In genomic region chr1:234617986-234618725, GRCh38 we compare ENCODE assay signal across 1 cellular context.
TF ChIP-seq lines count a peak whose summit lies in the region.

No MANE protein-coding gene starts in this region.

TF ChIP-seq in HCT116, 20 proteins besides CTCF, POLR2A, EP300 and RAD21 (continued from another document):
- TF ChIP-seq REST (IDR thresholded peaks at IDR 0.05; ENCODE audit: low read depth) (no peak), SIN3A (IDR thresholded peaks at IDR 0.05; ENCODE audit: low read depth) (no peak), EZH2 (IDR thresholded peaks at IDR 0.05) (no peak), MAX (IDR thresholded peaks at IDR 0.05) (no peak)
